In the genomic region with DNA sequence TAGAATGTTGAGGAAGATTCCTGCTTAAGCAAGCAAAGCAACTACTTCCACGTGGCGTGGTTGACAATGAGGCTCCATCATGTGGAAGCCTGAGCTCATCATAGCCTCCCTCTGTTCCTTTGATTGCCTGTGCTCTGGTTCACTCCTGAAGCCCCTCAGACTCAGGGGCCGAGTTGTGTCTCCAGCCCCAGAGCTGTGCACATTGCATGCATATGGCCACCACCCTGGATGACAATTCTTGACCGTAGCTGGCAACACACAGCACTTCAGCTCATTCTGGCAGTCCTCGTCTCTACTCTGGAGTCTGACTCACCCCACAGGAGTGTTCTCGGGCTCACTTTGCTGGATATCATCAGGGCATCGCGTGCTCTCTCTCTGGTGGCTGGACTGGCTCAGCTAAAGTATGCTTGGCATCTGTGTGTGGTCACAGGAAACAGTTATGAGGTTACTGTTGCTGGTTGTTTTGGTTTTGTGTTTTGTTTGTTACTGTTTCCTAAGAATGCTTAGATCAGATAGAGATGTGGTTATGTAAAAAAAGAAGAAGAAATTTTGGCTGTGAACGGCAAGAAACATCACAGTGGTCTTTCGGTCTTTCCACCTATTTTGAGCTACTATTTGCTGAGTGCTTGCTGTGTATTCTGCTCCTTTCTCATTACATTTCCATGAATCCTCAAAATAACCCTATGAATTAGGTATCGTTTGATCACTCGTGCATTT, we compare ENCODE assay signal across 9 cellular contexts. TPM values are rescaled to one million over a fixed set of nuclear protein-coding genes. Genes with fewer than 3 reads are reported as not detected.
DNase-seq lines count a peak whose midpoint lies in the region; ATAC-seq and TF ChIP-seq lines count a peak whose summit lies in the region.
"Had no signal": no experiment of that assay in that cellular context is flagged by ENCODE, and none has a peak within 500 bp of the region (broad histone marks: within the 10 kb centered on the region; RNA-seq: fewer than 3 reads in every experiment).

No MANE protein-coding gene starts in this region.

- no peak overlapping the region for H3K4me3 ChIP-seq in GM23338

- H3K4me2 ChIP-seq in GM23338, result no peak overlapping the region

- no peak for DNase-seq in GM23338 (ENCODE audit: low spot score)
- peak; percentile 80 for DNase-seq in RWPE1 (ENCODE audit: low spot score)
- DNase-seq in fibroblast of peridontal ligament (ENCODE audit: extremely low read depth), result peak; percentile 99
- DNase-seq in renal cortical epithelial cell (ENCODE audit: low read depth), result peak; percentile 99
- no peak for DNase-seq in SKM-1 (lab: John Stamatoyannopoulos, UW; ENCODE audit: unreplicated experiment)
- DNase-seq in stimulated activated CD4-positive, alpha-beta T cell treated with anti-CD3 and anti-CD28 coated beads, Interleukin-12 subunit alpha, Interleukin-12 subunit beta, amount 100 ng/mL, for 4 hours, result no peak
- DNase-seq in Ammon's horn (ENCODE audit: low spot score), result no peak
- no peak for DNase-seq in GM10266 (ENCODE audit: extremely low spot score)

- no peaks in the 10 kb centered on the region for H3K79me2 ChIP-seq in GM23338 (replicated peaks; ENCODE audit: insufficient read depth)

- 0 out of 2 replicates have a peak overlapping the region, but pooled peaks have one; percentile 29 for H2AFZ ChIP-seq in GM23338

- no peak overlapping the region for H3K4me3 Mint-ChIP-seq in GM23338
- H3K4me3 Mint-ChIP-seq: activated naive CD8-positive, alpha-beta T cell had no signal

- TF ChIP-seq CTCF in GM23338 (conservative IDR thresholded peaks at IDR 0.05; ENCODE audit: low read depth in 2 of 2), result no peak
- no peak for TF ChIP-seq CTCF in RWPE1 (conservative IDR thresholded peaks at IDR 0.05; ENCODE audit: low read depth)
- TF ChIP-seq CTCF in GM10266 (IDR thresholded peaks at IDR 0.05; ENCODE audit: control insufficient read depth, insufficient read depth, low read depth, missing control alignments), result no peak

- H3K36me3 Mint-ChIP-seq in GM23338 (ENCODE audit: low read depth), result no peaks in the 10 kb centered on the region
- H3K36me3 Mint-ChIP-seq: activated naive CD8-positive, alpha-beta T cell had no signal

- CTCF ChIA-PET in RWPE1 (lab: Yijun Ruan, JAX), result interaction anchor here (0.6 to 1.1 kb wide), 5 partner anchors 11 to 366 kb away, joined by 3 read pairs; no protein-coding TSS in a partner anchor

- H3K36me3 ChIP-seq in GM23338 (ENCODE audit: insufficient read depth), result no peaks in the 10 kb centered on the region

- H3K27ac ChIP-seq in GM23338 (ENCODE audit: low read depth) (no peak overlapping the region), RWPE1 (peak overlapping the region; percentile 31; the same call in 1 of the 2 replicates)

- no peak for ATAC-seq in GM23338

- H3K27me3 Mint-ChIP-seq in GM23338 (ENCODE audit: insufficient read depth, low read depth, poor library complexity), result peaks cover 13% of the 10 kb centered on the region

- peaks cover 2% of the 10 kb centered on the region; the same call in 1 of the 2 replicates for H3K9me2 ChIP-seq in GM23338 (ENCODE audit: insufficient read depth)

- H3K27ac Mint-ChIP-seq in GM23338, result no peak overlapping the region; the same call in 1 of the 2 replicates
- H3K27ac Mint-ChIP-seq: activated naive CD8-positive, alpha-beta T cell had no signal

- H4K20me1 ChIP-seq in GM23338 (replicated peaks; ENCODE audit: insufficient read depth), result no peaks in the 10 kb centered on the region

- peaks cover 14% of the 10 kb centered on the region for H3K4me1 Mint-ChIP-seq in GM23338

- no peaks in the 10 kb centered on the region for H3F3A ChIP-seq in GM23338 (replicated peaks; ENCODE audit: low read depth)

- POLR2A ChIA-PET in RWPE1 (lab: Yijun Ruan, JAX; ENCODE audit: low non-redundant PET), result no interaction called here

- H3K4me1 ChIP-seq in GM23338 (ENCODE audit: insufficient read depth), result peaks cover 8% of the 10 kb centered on the region

- H3K27me3 ChIP-seq in GM23338 (ENCODE audit: insufficient read depth), result no peaks in the 10 kb centered on the region

- no peaks in the 10 kb centered on the region; the same call in 2 of the 3 replicates for H3K9me3 Mint-ChIP-seq in GM23338

TF ChIP-seq in GM23338, 12 proteins besides CTCF, POLR2A, EP300 and RAD21 (continues in another document):
- TF ChIP-seq, protein P1, sequence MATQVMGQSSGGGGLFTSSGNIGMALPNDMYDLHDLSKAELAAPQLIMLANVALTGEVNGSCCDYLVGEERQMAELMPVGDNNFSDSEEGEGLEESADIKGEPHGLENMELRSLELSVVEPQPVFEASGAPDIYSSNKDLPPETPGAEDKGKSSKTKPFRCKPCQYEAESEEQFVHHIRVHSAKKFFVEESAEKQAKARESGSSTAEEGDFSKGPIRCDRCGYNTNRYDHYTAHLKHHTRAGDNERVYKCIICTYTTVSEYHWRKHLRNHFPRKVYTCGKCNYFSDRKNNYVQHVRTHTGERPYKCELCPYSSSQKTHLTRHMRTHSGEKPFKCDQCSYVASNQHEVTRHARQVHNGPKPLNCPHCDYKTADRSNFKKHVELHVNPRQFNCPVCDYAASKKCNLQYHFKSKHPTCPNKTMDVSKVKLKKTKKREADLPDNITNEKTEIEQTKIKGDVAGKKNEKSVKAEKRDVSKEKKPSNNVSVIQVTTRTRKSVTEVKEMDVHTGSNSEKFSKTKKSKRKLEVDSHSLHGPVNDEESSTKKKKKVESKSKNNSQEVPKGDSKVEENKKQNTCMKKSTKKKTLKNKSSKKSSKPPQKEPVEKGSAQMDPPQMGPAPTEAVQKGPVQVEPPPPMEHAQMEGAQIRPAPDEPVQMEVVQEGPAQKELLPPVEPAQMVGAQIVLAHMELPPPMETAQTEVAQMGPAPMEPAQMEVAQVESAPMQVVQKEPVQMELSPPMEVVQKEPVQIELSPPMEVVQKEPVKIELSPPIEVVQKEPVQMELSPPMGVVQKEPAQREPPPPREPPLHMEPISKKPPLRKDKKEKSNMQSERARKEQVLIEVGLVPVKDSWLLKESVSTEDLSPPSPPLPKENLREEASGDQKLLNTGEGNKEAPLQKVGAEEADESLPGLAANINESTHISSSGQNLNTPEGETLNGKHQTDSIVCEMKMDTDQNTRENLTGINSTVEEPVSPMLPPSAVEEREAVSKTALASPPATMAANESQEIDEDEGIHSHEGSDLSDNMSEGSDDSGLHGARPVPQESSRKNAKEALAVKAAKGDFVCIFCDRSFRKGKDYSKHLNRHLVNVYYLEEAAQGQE (IDR thresholded peaks at IDR 0.05; ENCODE audit: unreplicated experiment), result no peak
- TF ChIP-seq EZH2phosphoT487 (IDR thresholded peaks at IDR 0.05; ENCODE audit: unreplicated experiment) (no peak), POLR2AphosphoS5 (IDR thresholded peaks at IDR 0.05; ENCODE audit: low read depth) (no peak), ZNF331 (CRISPR knock-in tag; IDR thresholded peaks at IDR 0.05; ENCODE audit: low read depth) (no peak), STAT1 (IDR thresholded peaks at IDR 0.05; ENCODE audit: unreplicated experiment) (no peak), EZH2 (IDR thresholded peaks at IDR 0.05; ENCODE audit: low read depth, unreplicated experiment) (no peak), ZNF114 (CRISPR knock-in tag; IDR thresholded peaks at IDR 0.05) (no peak), NANOG (IDR thresholded peaks at IDR 0.05; ENCODE audit: borderline replicate concordance) (no peak), JUNB (IDR thresholded peaks at IDR 0.05; ENCODE audit: unreplicated experiment) (no peak), CREB1 (CRISPR knock-in tag; IDR thresholded peaks at IDR 0.05; ENCODE audit: low read depth) (no peak)
- TF ChIP-seq, protein P2, sequence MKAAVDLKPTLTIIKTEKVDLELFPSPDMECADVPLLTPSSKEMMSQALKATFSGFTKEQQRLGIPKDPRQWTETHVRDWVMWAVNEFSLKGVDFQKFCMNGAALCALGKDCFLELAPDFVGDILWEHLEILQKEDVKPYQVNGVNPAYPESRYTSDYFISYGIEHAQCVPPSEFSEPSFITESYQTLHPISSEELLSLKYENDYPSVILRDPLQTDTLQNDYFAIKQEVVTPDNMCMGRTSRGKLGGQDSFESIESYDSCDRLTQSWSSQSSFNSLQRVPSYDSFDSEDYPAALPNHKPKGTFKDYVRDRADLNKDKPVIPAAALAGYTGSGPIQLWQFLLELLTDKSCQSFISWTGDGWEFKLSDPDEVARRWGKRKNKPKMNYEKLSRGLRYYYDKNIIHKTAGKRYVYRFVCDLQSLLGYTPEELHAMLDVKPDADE (IDR thresholded peaks at IDR 0.05), result no peak

RNA-seq across cellular contexts. Expression of a gene that starts 41.6 kb away (rescaled TPM):
- total RNA-seq in GM23338 (2014; rRNA removed; shearing (Covaris generic)), result 49.5 and 65.6 TPM in 2 replicates
- 48.9 and 58.4 TPM in 2 replicates for polyA plus RNA-seq in GM23338 (2016; fragmentation: Nextera tagmentation; extraction: Ambion mirVana)
- total RNA-seq in renal cortical epithelial cell, result 78.1 and 116 TPM in 2 replicates

Comparison
In these comparisons a context has a peak if more than half of its experiments do, and no peak if none do; other contexts are left out.
1. DNase-seq: peak in RWPE1 (single experiment), fibroblast of peridontal ligament (single experiment) and renal cortical epithelial cell (single experiment); none in GM23338 (single experiment), SKM-1 (single experiment), stimulated activated CD4-positive, alpha-beta T cell treated with anti-CD3 and anti-CD28 coated beads, Interleukin-12 subunit alpha, Interleukin-12 subunit beta, amount 100 ng/mL, for 4 hours (single experiment), Ammon's horn (single experiment) and GM10266 (single experiment).